Comparison of ENCODE assay signal across 1 cellular context in the genomic region with DNA sequence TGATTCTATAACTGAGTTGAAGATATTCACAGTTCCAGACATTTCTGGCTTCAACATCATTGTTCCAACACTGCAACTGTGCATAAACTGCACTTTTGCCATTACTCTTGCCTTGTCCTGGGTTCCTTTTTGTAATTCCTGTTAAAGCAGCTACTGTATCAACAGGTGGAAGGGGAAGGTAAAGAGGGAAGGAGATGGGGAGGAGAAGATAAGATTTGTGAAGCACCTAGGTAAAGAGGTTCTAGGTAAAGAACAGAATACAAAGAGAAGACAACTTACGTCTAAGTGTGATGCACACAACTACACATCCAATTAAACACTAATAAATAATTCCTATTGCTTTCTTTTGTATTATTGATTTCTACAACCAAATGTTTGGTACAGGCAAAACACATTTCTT.
TF ChIP-seq lines count a peak whose summit lies in the region.

No MANE protein-coding gene starts in this region.

TF ChIP-seq in HepG2, 621 proteins besides CTCF, POLR2A, EP300 and RAD21:
- TF ChIP-seq SSRP1 (CRISPR knock-in tag; IDR thresholded peaks at IDR 0.05) (no peak), IKZF1 (IDR thresholded peaks at IDR 0.05) (no peak), FOSL1 (CRISPR knock-in tag; IDR thresholded peaks at IDR 0.05; ENCODE audit: borderline replicate concordance) (no peak), NR1H2 (CRISPR knock-in tag; IDR thresholded peaks at IDR 0.05; ENCODE audit: borderline replicate concordance, low read depth) (no peak), ZFP36L2 (CRISPR knock-in tag; IDR thresholded peaks at IDR 0.05) (no peak), ZFP82 (CRISPR knock-in tag; IDR thresholded peaks at IDR 0.05; ENCODE audit: borderline replicate concordance) (no peak), ZNF724P (CRISPR knock-in tag; IDR thresholded peaks at IDR 0.05; ENCODE audit: borderline replicate concordance) (no peak), XBP1 (CRISPR knock-in tag; IDR thresholded peaks at IDR 0.05) (no peak), PITX1 (CRISPR knock-in tag; IDR thresholded peaks at IDR 0.05) (no peak)
- TF ChIP-seq, protein P1, sequence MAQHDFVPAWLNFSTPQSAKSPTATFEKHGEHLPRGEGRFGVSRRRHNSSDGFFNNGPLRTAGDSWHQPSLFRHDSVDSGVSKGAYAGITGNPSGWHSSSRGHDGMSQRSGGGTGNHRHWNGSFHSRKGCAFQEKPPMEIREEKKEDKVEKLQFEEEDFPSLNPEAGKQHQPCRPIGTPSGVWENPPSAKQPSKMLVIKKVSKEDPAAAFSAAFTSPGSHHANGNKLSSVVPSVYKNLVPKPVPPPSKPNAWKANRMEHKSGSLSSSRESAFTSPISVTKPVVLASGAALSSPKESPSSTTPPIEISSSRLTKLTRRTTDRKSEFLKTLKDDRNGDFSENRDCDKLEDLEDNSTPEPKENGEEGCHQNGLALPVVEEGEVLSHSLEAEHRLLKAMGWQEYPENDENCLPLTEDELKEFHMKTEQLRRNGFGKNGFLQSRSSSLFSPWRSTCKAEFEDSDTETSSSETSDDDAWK (CRISPR knock-in tag; IDR thresholded peaks at IDR 0.05): no peak
- TF ChIP-seq, protein P2, sequence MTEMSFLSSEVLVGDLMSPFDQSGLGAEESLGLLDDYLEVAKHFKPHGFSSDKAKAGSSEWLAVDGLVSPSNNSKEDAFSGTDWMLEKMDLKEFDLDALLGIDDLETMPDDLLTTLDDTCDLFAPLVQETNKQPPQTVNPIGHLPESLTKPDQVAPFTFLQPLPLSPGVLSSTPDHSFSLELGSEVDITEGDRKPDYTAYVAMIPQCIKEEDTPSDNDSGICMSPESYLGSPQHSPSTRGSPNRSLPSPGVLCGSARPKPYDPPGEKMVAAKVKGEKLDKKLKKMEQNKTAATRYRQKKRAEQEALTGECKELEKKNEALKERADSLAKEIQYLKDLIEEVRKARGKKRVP (CRISPR knock-in tag; IDR thresholded peaks at IDR 0.05): no peak
